Comparison of ENCODE assay signal across 18 cellular contexts in genomic region chr10:132558516-132559413, GRCh38.
"Had no signal": no experiment of that assay in that cellular context is flagged by ENCODE, and none has a peak within 500 bp of the region (broad histone marks: within the 10 kb centered on the region; RNA-seq: fewer than 3 reads in every experiment).

No MANE protein-coding gene starts in this region.

- H3K4me1 ChIP-seq: colonic mucosa, pancreas had no signal

- H3K27me3 ChIP-seq: ascending aorta, cardiac muscle cell, colonic mucosa, heart right ventricle, pancreas, stomach had no signal

- H3K36me3 ChIP-seq: ascending aorta, cardiac muscle cell, colonic mucosa, heart right ventricle, left ventricle myocardium inferior, pancreas, stomach had no signal

- ATAC-seq: activated T-cell treated with anti-CD3 and anti-CD28 coated beads, Interleukin-2, amount 50 U/mL, for 72 hours; pancreas had no signal

- FAIRE-seq: endothelial cell of umbilical vein, pancreas, urothelium cell line had no signal

- H3K9me3 ChIP-seq: ascending aorta, colonic mucosa, heart right ventricle, left ventricle myocardium inferior, pancreas, stomach had no signal

- H3K27ac ChIP-seq: ascending aorta, cardiac muscle cell, colonic mucosa, heart right ventricle, left ventricle myocardium inferior, pancreas, stomach had no signal

- DNase-seq: activated CD4-positive, alpha-beta memory T cell treated with anti-CD3 and anti-CD28 coated beads, Interleukin-2, amount 10 ng/mL, durations not matched to agents 7 days and 5 days; activated gamma-delta T cell treated with Interleukin-2 at 50 U/mL for 16 hours; activated naive CD8-positive, alpha-beta T cell treated with anti-CD3 and anti-CD28 coated beads, Interleukin-2, amount 10 ng/mL, durations not matched to agents 7 days and 5 days; activated T-cell treated with anti-CD3 and anti-CD28 coated beads, Interleukin-2, amount 50 U/mL, for 72 hours; colonic mucosa; foreskin melanocyte; heart right ventricle; islet precursor cell; left ventricle myocardium inferior; mesenchymal stem cell; stimulated activated CD4-positive, alpha-beta T cell treated with anti-CD3 and anti-CD28 coated beads, Interleukin-15, amount 100 ng/mL, for 24 hours; stimulated activated CD4-positive, alpha-beta T cell treated with anti-CD3 and anti-CD28 coated beads, Interleukin-4, amount 100 ng/mL, for 24 hours; stomach had no signal

- H3K4me3 ChIP-seq: ascending aorta, cardiac muscle cell, colonic mucosa, heart right ventricle, left ventricle myocardium inferior, pancreas, stomach had no signal
